In the genomic region with DNA sequence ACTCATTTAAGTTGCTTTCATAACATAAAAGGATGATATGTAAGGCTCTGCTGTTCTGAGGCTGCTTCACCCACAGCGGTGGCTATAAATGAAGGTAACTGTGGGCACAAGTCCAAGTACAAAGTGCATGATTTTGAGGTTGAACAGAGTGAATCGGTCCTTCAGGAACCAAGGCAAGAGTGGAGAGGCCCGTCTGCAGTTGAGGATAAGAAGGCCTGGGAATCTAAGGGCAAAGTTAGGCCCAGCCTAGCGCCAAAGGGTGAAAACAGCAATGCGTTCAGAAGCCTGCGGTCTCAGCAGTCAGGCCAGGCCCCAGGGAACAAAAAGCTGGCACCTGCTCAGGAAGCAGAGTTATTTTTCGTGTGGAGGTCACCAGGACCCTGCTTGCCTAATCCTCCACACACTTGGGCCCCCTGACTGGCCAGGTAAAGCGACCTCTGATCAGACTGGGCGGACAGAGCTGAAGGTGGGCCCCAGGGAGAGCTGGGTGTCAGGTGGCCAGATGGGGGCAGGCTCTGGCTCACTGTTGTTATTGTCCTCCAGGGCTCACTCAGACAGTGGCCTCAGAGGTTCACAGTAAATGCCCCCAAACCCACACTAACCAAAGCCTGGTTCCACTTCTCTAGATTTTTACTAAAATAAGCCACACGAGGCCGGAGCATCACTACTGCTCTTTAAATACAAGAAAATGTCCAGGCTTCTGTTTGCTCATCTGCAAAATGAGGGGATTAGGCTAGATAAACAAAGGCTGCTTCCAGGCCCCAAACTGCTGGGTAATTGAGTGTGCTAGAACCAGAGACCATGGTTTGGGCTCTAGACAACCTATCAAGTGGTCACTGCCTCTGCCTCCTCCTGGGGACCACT, we compare ENCODE assay signal across 1 cellular context.
TF ChIP-seq lines count a peak whose summit lies in the region.

No MANE protein-coding gene starts in this region.

TF ChIP-seq in HepG2, 621 proteins besides CTCF, POLR2A, EP300 and RAD21 (continued from another document and continues in another):
- TF ChIP-seq, protein P1, sequence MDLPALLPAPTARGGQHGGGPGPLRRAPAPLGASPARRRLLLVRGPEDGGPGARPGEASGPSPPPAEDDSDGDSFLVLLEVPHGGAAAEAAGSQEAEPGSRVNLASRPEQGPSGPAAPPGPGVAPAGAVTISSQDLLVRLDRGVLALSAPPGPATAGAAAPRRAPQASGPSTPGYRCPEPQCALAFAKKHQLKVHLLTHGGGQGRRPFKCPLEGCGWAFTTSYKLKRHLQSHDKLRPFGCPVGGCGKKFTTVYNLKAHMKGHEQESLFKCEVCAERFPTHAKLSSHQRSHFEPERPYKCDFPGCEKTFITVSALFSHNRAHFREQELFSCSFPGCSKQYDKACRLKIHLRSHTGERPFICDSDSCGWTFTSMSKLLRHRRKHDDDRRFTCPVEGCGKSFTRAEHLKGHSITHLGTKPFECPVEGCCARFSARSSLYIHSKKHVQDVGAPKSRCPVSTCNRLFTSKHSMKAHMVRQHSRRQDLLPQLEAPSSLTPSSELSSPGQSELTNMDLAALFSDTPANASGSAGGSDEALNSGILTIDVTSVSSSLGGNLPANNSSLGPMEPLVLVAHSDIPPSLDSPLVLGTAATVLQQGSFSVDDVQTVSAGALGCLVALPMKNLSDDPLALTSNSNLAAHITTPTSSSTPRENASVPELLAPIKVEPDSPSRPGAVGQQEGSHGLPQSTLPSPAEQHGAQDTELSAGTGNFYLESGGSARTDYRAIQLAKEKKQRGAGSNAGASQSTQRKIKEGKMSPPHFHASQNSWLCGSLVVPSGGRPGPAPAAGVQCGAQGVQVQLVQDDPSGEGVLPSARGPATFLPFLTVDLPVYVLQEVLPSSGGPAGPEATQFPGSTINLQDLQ (CRISPR knock-in tag; IDR thresholded peaks at IDR 0.05), result no peak
- TF ChIP-seq ZNF354B (CRISPR knock-in tag; IDR thresholded peaks at IDR 0.05) (peak; percentile 59), CEBPB (IDR thresholded peaks at IDR 0.05; ENCODE audit: borderline replicate concordance, low read depth, low read length) (peak; percentile 79), HNF4A (CRISPR knock-in tag; IDR thresholded peaks at IDR 0.05) (peak; percentile 96), ZNF781 (CRISPR knock-in tag; IDR thresholded peaks at IDR 0.05; ENCODE audit: borderline replicate concordance, not compliant biosample characterization) (no peak), ZFP36L2 (CRISPR knock-in tag; IDR thresholded peaks at IDR 0.05) (0 out of 2 replicates have a peak, but pooled peaks have one; percentile 73), KMT2B (CRISPR knock-in tag; IDR thresholded peaks at IDR 0.05) (peak; percentile 71), ZNF10 (CRISPR knock-in tag; IDR thresholded peaks at IDR 0.05; ENCODE audit: borderline replicate concordance, low read depth) (no peak), PRPF4 (IDR thresholded peaks at IDR 0.05; ENCODE audit: low read depth, low read length, poor library complexity, severe bottlenecking) (no peak), HOXA9 (CRISPR knock-in tag; IDR thresholded peaks at IDR 0.05; ENCODE audit: borderline replicate concordance) (no peak), ZNF329 (CRISPR knock-in tag; IDR thresholded peaks at IDR 0.05; ENCODE audit: low read depth) (no peak), GABPA (IDR thresholded peaks at IDR 0.05; ENCODE audit: low read depth, low read length) (no peak), GABPA (CRISPR knock-in tag; IDR thresholded peaks at IDR 0.05; ENCODE audit: low read depth) (no peak), ARNT (IDR thresholded peaks at IDR 0.05) (no peak)
- TF ChIP-seq, protein P2, sequence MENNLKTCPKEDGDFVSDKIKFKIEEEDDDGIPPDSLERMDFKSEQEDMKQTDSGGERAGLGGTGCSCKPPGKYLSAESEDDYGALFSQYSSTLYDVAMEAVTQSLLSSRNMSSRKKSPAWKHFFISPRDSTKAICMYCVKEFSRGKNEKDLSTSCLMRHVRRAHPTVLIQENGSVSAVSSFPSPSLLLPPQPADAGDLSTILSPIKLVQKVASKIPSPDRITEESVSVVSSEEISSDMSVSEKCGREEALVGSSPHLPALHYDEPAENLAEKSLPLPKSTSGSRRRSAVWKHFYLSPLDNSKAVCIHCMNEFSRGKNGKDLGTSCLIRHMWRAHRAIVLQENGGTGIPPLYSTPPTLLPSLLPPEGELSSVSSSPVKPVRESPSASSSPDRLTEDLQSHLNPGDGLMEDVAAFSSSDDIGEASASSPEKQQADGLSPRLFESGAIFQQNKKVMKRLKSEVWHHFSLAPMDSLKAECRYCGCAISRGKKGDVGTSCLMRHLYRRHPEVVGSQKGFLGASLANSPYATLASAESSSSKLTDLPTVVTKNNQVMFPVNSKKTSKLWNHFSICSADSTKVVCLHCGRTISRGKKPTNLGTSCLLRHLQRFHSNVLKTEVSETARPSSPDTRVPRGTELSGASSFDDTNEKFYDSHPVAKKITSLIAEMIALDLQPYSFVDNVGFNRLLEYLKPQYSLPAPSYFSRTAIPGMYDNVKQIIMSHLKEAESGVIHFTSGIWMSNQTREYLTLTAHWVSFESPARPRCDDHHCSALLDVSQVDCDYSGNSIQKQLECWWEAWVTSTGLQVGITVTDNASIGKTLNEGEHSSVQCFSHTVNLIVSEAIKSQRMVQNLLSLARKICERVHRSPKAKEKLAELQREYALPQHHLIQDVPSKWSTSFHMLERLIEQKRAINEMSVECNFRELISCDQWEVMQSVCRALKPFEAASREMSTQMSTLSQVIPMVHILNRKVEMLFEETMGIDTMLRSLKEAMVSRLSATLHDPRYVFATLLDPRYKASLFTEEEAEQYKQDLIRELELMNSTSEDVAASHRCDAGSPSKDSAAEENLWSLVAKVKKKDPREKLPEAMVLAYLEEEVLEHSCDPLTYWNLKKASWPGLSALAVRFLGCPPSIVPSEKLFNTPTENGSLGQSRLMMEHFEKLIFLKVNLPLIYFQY (CRISPR knock-in tag; IDR thresholded peaks at IDR 0.05; ENCODE audit: borderline replicate concordance), result peak; percentile 61; the same call in 1 of the 2 replicates
- TF ChIP-seq, protein P3, sequence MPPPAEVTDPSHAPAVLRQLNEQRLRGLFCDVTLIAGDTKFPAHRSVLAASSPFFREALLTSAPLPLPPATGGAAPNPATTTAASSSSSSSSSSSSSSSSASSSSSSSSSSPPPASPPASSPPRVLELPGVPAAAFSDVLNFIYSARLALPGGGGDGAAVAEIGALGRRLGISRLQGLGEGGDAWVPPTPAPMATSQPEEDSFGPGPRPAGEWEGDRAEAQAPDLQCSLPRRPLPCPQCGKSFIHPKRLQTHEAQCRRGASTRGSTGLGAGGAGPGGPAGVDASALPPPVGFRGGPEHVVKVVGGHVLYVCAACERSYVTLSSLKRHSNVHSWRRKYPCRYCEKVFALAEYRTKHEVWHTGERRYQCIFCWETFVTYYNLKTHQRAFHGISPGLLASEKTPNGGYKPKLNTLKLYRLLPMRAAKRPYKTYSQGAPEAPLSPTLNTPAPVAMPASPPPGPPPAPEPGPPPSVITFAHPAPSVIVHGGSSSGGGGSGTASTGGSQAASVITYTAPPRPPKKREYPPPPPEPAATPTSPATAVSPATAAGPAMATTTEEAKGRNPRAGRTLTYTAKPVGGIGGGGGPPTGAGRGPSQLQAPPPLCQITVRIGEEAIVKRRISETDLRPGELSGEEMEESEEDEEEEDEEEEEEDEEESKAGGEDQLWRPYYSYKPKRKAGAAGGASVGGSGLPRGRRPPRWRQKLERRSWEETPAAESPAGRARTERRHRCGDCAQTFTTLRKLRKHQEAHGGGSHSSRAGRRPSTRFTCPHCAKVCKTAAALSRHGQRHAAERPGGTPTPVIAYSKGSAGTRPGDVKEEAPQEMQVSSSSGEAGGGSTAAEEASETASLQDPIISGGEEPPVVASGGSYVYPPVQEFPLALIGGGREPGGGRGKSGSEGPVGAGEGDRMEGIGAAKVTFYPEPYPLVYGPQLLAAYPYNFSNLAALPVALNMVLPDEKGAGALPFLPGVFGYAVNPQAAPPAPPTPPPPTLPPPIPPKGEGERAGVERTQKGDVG (CRISPR knock-in tag; IDR thresholded peaks at IDR 0.05; ENCODE audit: borderline replicate concordance), result 0 out of 2 replicates have a peak, but pooled peaks have one; percentile 37
- TF ChIP-seq, protein P4, sequence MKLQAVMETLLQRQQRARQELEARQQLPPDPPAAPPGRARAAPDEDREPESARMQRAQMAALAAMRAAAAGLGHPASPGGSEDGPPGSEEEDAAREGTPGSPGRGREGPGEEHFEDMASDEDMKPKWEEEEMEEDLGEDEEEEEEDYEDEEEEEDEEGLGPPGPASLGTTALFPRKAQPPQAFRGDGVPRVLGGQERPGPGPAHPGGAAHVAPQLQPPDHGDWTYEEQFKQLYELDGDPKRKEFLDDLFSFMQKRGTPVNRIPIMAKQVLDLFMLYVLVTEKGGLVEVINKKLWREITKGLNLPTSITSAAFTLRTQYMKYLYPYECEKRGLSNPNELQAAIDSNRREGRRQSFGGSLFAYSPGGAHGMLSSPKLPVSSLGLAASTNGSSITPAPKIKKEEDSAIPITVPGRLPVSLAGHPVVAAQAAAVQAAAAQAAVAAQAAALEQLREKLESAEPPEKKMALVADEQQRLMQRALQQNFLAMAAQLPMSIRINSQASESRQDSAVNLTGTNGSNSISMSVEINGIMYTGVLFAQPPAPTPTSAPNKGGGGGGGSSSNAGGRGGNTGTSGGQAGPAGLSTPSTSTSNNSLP (IDR thresholded peaks at IDR 0.05; ENCODE audit: low read depth, low read length), result 0 out of 2 replicates have a peak, but pooled peaks have one; percentile 34
- TF ChIP-seq, protein P5, sequence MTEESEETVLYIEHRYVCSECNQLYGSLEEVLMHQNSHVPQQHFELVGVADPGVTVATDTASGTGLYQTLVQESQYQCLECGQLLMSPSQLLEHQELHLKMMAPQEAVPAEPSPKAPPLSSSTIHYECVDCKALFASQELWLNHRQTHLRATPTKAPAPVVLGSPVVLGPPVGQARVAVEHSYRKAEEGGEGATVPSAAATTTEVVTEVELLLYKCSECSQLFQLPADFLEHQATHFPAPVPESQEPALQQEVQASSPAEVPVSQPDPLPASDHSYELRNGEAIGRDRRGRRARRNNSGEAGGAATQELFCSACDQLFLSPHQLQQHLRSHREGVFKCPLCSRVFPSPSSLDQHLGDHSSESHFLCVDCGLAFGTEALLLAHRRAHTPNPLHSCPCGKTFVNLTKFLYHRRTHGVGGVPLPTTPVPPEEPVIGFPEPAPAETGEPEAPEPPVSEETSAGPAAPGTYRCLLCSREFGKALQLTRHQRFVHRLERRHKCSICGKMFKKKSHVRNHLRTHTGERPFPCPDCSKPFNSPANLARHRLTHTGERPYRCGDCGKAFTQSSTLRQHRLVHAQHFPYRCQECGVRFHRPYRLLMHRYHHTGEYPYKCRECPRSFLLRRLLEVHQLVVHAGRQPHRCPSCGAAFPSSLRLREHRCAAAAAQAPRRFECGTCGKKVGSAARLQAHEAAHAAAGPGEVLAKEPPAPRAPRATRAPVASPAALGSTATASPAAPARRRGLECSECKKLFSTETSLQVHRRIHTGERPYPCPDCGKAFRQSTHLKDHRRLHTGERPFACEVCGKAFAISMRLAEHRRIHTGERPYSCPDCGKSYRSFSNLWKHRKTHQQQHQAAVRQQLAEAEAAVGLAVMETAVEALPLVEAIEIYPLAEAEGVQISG (CRISPR knock-in tag; IDR thresholded peaks at IDR 0.05), result peak; percentile 93
- TF ChIP-seq, protein P6, sequence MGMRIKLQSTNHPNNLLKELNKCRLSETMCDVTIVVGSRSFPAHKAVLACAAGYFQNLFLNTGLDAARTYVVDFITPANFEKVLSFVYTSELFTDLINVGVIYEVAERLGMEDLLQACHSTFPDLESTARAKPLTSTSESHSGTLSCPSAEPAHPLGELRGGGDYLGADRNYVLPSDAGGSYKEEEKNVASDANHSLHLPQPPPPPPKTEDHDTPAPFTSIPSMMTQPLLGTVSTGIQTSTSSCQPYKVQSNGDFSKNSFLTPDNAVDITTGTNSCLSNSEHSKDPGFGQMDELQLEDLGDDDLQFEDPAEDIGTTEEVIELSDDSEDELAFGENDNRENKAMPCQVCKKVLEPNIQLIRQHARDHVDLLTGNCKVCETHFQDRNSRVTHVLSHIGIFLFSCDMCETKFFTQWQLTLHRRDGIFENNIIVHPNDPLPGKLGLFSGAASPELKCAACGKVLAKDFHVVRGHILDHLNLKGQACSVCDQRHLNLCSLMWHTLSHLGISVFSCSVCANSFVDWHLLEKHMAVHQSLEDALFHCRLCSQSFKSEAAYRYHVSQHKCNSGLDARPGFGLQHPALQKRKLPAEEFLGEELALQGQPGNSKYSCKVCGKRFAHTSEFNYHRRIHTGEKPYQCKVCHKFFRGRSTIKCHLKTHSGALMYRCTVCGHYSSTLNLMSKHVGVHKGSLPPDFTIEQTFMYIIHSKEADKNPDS (CRISPR knock-in tag; IDR thresholded peaks at IDR 0.05), result no peak
- TF ChIP-seq, protein P7, sequence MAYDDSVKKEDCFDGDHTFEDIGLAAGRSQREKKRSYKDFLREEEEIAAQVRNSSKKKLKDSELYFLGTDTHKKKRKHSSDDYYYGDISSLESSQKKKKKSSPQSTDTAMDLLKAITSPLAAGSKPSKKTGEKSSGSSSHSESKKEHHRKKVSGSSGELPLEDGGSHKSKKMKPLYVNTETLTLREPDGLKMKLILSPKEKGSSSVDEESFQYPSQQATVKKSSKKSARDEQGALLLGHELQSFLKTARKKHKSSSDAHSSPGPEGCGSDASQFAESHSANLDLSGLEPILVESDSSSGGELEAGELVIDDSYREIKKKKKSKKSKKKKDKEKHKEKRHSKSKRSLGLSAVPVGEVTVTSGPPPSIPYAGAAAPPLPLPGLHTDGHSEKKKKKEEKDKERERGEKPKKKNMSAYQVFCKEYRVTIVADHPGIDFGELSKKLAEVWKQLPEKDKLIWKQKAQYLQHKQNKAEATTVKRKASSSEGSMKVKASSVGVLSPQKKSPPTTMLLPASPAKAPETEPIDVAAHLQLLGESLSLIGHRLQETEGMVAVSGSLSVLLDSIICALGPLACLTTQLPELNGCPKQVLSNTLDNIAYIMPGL (CRISPR knock-in tag; IDR thresholded peaks at IDR 0.05; ENCODE audit: borderline replicate concordance in 1 of 2, low read depth in 1 of 2), result peak; percentile 81 to 92; a peak in 3 of 4 replicates
- TF ChIP-seq, protein P8, sequence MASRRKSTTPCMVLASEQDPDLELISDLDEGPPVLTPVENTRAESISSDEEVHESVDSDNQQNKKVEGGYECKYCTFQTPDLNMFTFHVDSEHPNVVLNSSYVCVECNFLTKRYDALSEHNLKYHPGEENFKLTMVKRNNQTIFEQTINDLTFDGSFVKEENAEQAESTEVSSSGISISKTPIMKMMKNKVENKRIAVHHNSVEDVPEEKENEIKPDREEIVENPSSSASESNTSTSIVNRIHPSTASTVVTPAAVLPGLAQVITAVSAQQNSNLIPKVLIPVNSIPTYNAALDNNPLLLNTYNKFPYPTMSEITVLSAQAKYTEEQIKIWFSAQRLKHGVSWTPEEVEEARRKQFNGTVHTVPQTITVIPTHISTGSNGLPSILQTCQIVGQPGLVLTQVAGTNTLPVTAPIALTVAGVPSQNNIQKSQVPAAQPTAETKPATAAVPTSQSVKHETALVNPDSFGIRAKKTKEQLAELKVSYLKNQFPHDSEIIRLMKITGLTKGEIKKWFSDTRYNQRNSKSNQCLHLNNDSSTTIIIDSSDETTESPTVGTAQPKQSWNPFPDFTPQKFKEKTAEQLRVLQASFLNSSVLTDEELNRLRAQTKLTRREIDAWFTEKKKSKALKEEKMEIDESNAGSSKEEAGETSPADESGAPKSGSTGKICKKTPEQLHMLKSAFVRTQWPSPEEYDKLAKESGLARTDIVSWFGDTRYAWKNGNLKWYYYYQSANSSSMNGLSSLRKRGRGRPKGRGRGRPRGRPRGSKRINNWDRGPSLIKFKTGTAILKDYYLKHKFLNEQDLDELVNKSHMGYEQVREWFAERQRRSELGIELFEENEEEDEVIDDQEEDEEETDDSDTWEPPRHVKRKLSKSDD (CRISPR knock-in tag; IDR thresholded peaks at IDR 0.05; ENCODE audit: low read depth), result no peak
- TF ChIP-seq, protein P9, sequence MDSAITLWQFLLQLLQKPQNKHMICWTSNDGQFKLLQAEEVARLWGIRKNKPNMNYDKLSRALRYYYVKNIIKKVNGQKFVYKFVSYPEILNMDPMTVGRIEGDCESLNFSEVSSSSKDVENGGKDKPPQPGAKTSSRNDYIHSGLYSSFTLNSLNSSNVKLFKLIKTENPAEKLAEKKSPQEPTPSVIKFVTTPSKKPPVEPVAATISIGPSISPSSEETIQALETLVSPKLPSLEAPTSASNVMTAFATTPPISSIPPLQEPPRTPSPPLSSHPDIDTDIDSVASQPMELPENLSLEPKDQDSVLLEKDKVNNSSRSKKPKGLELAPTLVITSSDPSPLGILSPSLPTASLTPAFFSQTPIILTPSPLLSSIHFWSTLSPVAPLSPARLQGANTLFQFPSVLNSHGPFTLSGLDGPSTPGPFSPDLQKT (CRISPR knock-in tag; IDR thresholded peaks at IDR 0.05; ENCODE audit: borderline replicate concordance), result no peak
